8 cellular contexts compared by ENCODE assay signal in genomic region chr3:142724682-142725351, GRCh38. TPM values are rescaled to one million over a fixed set of nuclear protein-coding genes. Genes with fewer than 3 reads are reported as not detected.
A peak's percentile ranks its signal among the peaks of the same experiment; 100 is the strongest.
DNase-seq lines count a peak whose midpoint lies in the region; ATAC-seq, FAIRE-seq and TF ChIP-seq lines count a peak whose summit lies in the region.

No MANE protein-coding gene starts in this region.

- peaks cover 6 to 7% of the 10 kb centered on the region in 2 donors for H3K36me3 Mint-ChIP-seq in activated naive CD4-positive, alpha-beta T cell treated with anti-CD3 and anti-CD28 coated beads, Interleukin-2, amount 50 U/mL, for 72 hours

- H3K9me3 ChIP-seq in neutrophil, result no peaks in the 10 kb centered on the region

- H3K27me3 ChIP-seq in neutrophil, result peaks cover 87% of the 10 kb centered on the region

- peak overlapping the region; percentile 87 to 90 for H3K27ac Mint-ChIP-seq in activated naive CD4-positive, alpha-beta T cell treated with anti-CD3 and anti-CD28 coated beads, Interleukin-2, amount 50 U/mL, for 72 hours

- DNase-seq in NCI-H2029 (lab: John Stamatoyannopoulos, UW) (peak; percentile 33), NCI-H2029 treated with DMSO at 0.1 percent for 48 hours (lab: John Stamatoyannopoulos, UW) (no peak), NCI-H460 (ENCODE audit: extremely low read depth, low read depth) (peak; percentile 22), Right ventricle myocardium inferior (ENCODE audit: missing footprints) (no peak), GM12892 (ENCODE audit: insufficient read length) (no peak)
- DNase-seq in activated naive CD4-positive, alpha-beta T cell treated with anti-CD3 and anti-CD28 coated beads, Interleukin-2, amount 50 U/mL, for 72 hours (ENCODE audit: low spot score in 2 of 2), result no peak

- TF ChIP-seq POLR2A in GM12892 (IDR thresholded peaks at IDR 0.05; ENCODE audit: low read depth, low read length), result no peak

- peak; percentile 28 for ATAC-seq in HG02759 (IDR thresholded peaks at IDR 0.05; ENCODE audit: unreplicated experiment)
- ATAC-seq in activated naive CD4-positive, alpha-beta T cell treated with anti-CD3 and anti-CD28 coated beads, Interleukin-2, amount 50 U/mL, for 72 hours, result peak; percentile 18 to 32
- peak; percentile 59 for ATAC-seq in Right ventricle myocardium inferior

- H3K36me3 ChIP-seq in neutrophil, result no peaks in the 10 kb centered on the region

- peaks cover 0 to 6% of the 10 kb centered on the region in 2 donors for H3K9me3 Mint-ChIP-seq in activated naive CD4-positive, alpha-beta T cell treated with anti-CD3 and anti-CD28 coated beads, Interleukin-2, amount 50 U/mL, for 72 hours

- no peak for TF ChIP-seq CTCF in neutrophil (IDR thresholded peaks at IDR 0.05)

- no peak for FAIRE-seq in GM12892 (lab: Jason Lieb, UNC)

- no peak overlapping the region for H3K27ac ChIP-seq in neutrophil

- H3K4me1 ChIP-seq in neutrophil (ENCODE audit: control insufficient read depth in 1 of 2, insufficient read depth in 1 of 2, low read depth in 1 of 2, low read length in 1 of 2), result peaks cover 11 to 13% of the 10 kb centered on the region in 2 experiments

- intact Hi-C loops in Right ventricle myocardium inferior (cut with DNase I), result loop anchor here (5.0 to 10.0 kb wide), 2 partner anchors 128 to 280 kb away; partner anchors contain the start of genes PLS1 and U2SURP

- H3K4me3 ChIP-seq in neutrophil (ENCODE audit: low read depth in 1 of 2, low read length in 1 of 2), result peak overlapping the region; percentile 64 to 65

RNA-seq across cellular contexts. Expression of gene TRPC1, which starts 1.0 kb away (rescaled TPM):
- 10.7 and 12.2 TPM in 2 replicates for total RNA-seq in NCI-H460 (2014; rRNA removed; shearing (Covaris generic))
- polyA plus RNA-seq in NCI-H460 (2014; cell fraction: nucleus; rRNA removed), result 8.4 and 14.3 TPM in 2 replicates
- total RNA-seq in activated naive CD4-positive, alpha-beta T cell treated with anti-CD3 and anti-CD28 coated beads, Interleukin-2, amount 50 U/mL, for 72 hours, result 1 to 10 TPM; 3.1 to 9.7 TPM
- 9.2 TPM for total RNA-seq in Right ventricle myocardium inferior
- polyA plus RNA-seq in GM12892 (2012; ENCODE audit: missing spikeins), result 0.70 TPM

Comparison
In these comparisons a context has a peak if more than half of its experiments do, and no peak if none do; other contexts are left out.
1. DNase-seq: peak in NCI-H2029 (single experiment) and NCI-H460 (single experiment); none in NCI-H2029 treated with DMSO at 0.1 percent for 48 hours (single experiment), activated naive CD4-positive, alpha-beta T cell treated with anti-CD3 and anti-CD28 coated beads, Interleukin-2, amount 50 U/mL, for 72 hours (0 of 2), Right ventricle myocardium inferior (single experiment) and GM12892 (single experiment).
2. Peak in every context shown above with its lines, with median percentiles within 50 percentile points of each other: ATAC-seq.